In genomic region chr1:106254748-106255147, GRCh38 we compare ENCODE assay signal across 28 cellular contexts.
DNase-seq lines count a peak whose midpoint lies in the region; ATAC-seq and TF ChIP-seq lines count a peak whose summit lies in the region.
"Had no signal": no experiment of that assay in that cellular context is flagged by ENCODE, and none has a peak within 500 bp of the region (broad histone marks: within the 10 kb centered on the region; RNA-seq: fewer than 3 reads in every experiment).

No MANE protein-coding gene starts in this region.

- TF ChIP-seq POLR2A in breast epithelium (IDR thresholded peaks at IDR 0.05), result no peak

- no peak for ATAC-seq in GM21737 (IDR thresholded peaks at IDR 0.05; ENCODE audit: unreplicated experiment)
- no peak for ATAC-seq in stimulated activated effector memory CD8-positive, alpha-beta T cell treated with anti-CD3 and anti-CD28 coated beads, Interleukin-12 subunit alpha, Interleukin-12 subunit beta, amount 100 ng/mL, for 72 hours
- ATAC-seq in GM21576 (IDR thresholded peaks at IDR 0.05; ENCODE audit: unreplicated experiment), result no peak
- ATAC-seq: activated T-helper 17 cell treated with anti-CD3 and anti-CD28 coated beads, Interleukin-2, amount 50 U/mL, for 72 hours; left ventricle myocardium superior had no signal

- TF ChIP-seq CTCF in MCF 10A (IDR thresholded peaks at IDR 0.05; ENCODE audit: unreplicated experiment) (no peak), breast epithelium (IDR thresholded peaks at IDR 0.05) (no peak), RWPE1 (conservative IDR thresholded peaks at IDR 0.05; ENCODE audit: low read depth) (no peak), epithelial cell of esophagus (IDR thresholded peaks at IDR 0.05; ENCODE audit: insufficient read depth, low read depth, low read length, missing control alignments) (no peak)

- H3K36me3 Mint-ChIP-seq in MCF 10A (ENCODE audit: insufficient read depth, unreplicated experiment), result no peaks in the 10 kb centered on the region
- H3K36me3 Mint-ChIP-seq in stimulated activated effector memory CD8-positive, alpha-beta T cell treated with anti-CD3 and anti-CD28 coated beads, Interleukin-12 subunit alpha, Interleukin-12 subunit beta, amount 100 ng/mL, for 72 hours, result no peaks in the 10 kb centered on the region
- H3K36me3 Mint-ChIP-seq: CD4-positive, alpha-beta memory T cell had no signal

- H3K4me3 Mint-ChIP-seq in MCF 10A (ENCODE audit: unreplicated experiment), result no peak overlapping the region
- H3K4me3 Mint-ChIP-seq in stimulated activated effector memory CD8-positive, alpha-beta T cell treated with anti-CD3 and anti-CD28 coated beads, Interleukin-12 subunit alpha, Interleukin-12 subunit beta, amount 100 ng/mL, for 72 hours, result no peak overlapping the region
- H3K4me3 Mint-ChIP-seq: activated T-helper 17 cell treated with anti-CD3 and anti-CD28 coated beads, Interleukin-2, amount 50 U/mL, for 72 hours; CD4-positive, alpha-beta memory T cell; T-helper 2 cell treated with Interferon-gamma antibody and Interleukin-4, amounts not matched to agents 5 μg/mL and 100 μg/mL, for 36 hours had no signal

- H3K36me3 ChIP-seq in breast epithelium, result no peaks in the 10 kb centered on the region
- H3K36me3 ChIP-seq: MG63, neutrophil, right lobe of liver, tibial artery had no signal

- H3K27me3 Mint-ChIP-seq in MCF 10A (ENCODE audit: insufficient read depth, unreplicated experiment), result no peaks in the 10 kb centered on the region
- H3K27me3 Mint-ChIP-seq: activated T-helper 17 cell treated with anti-CD3 and anti-CD28 coated beads, Interleukin-2, amount 50 U/mL, for 72 hours; CD4-positive, alpha-beta memory T cell; progenitor cell of endocrine pancreas had no signal

- H3K9me3 Mint-ChIP-seq in MCF 10A (ENCODE audit: unreplicated experiment), result peaks cover 8% of the 10 kb centered on the region
- peaks cover 16% of the 10 kb centered on the region for H3K9me3 Mint-ChIP-seq in stimulated activated effector memory CD8-positive, alpha-beta T cell treated with anti-CD3 and anti-CD28 coated beads, Interleukin-12 subunit alpha, Interleukin-12 subunit beta, amount 100 ng/mL, for 72 hours

- H3K27ac ChIP-seq in breast epithelium, result no peak overlapping the region
- H3K27ac ChIP-seq in RWPE1, result no peak overlapping the region
- H3K27ac ChIP-seq: neutrophil, right lobe of liver, tibial artery had no signal

- POLR2A ChIA-PET in MCF 10A (lab: Yijun Ruan, JAX) (no interaction called here), RWPE1 (lab: Yijun Ruan, JAX; ENCODE audit: low non-redundant PET) (no interaction called here)

- CTCF ChIA-PET in MCF 10A (lab: Yijun Ruan, JAX), result interaction anchor here (0.6 kb wide), 1 partner anchor 367 kb away, joined by 3 read pairs; no protein-coding TSS in a partner anchor
- CTCF ChIA-PET in RWPE1 (lab: Yijun Ruan, JAX), result no interaction called here

- H3K4me1 Mint-ChIP-seq in MCF 10A (ENCODE audit: insufficient read depth, unreplicated experiment), result no peaks in the 10 kb centered on the region
- H3K4me1 Mint-ChIP-seq in stimulated activated effector memory CD8-positive, alpha-beta T cell treated with anti-CD3 and anti-CD28 coated beads, Interleukin-12 subunit alpha, Interleukin-12 subunit beta, amount 100 ng/mL, for 72 hours, result no peaks in the 10 kb centered on the region
- H3K4me1 Mint-ChIP-seq: activated T-helper 17 cell treated with anti-CD3 and anti-CD28 coated beads, Interleukin-2, amount 50 U/mL, for 72 hours; CD4-positive, alpha-beta memory T cell had no signal

- no peak overlapping the region for H3K4me3 ChIP-seq in breast epithelium
- no peak overlapping the region for H3K4me3 ChIP-seq in epithelial cell of esophagus (ENCODE audit: low read length)
- no peak overlapping the region for H3K4me3 ChIP-seq in skeletal muscle cell (ENCODE audit: low read depth, low read length)
- H3K4me3 ChIP-seq: MG63, right lobe of liver, tibial artery had no signal

- no peaks in the 10 kb centered on the region for H3K4me1 ChIP-seq in breast epithelium
- H3K4me1 ChIP-seq: right lobe of liver, tibial artery had no signal

- no TSS peak for BruUV-seq in MCF 10A (replicated peaks; lab: Mats Ljungman, UMichigan)

- no peaks in the 10 kb centered on the region for H3K27me3 ChIP-seq in breast epithelium
- H3K27me3 ChIP-seq: MG63, neutrophil, right lobe of liver, tibial artery had no signal

- no peak overlapping the region for H3K27ac Mint-ChIP-seq in MCF 10A (ENCODE audit: low read depth, unreplicated experiment)
- H3K27ac Mint-ChIP-seq in stimulated activated effector memory CD8-positive, alpha-beta T cell treated with anti-CD3 and anti-CD28 coated beads, Interleukin-12 subunit alpha, Interleukin-12 subunit beta, amount 100 ng/mL, for 72 hours, result no peak overlapping the region
- H3K27ac Mint-ChIP-seq: activated T-helper 17 cell treated with anti-CD3 and anti-CD28 coated beads, Interleukin-2, amount 50 U/mL, for 72 hours; CD4-positive, alpha-beta memory T cell; progenitor cell of endocrine pancreas; T-helper 2 cell treated with Interferon-gamma antibody and Interleukin-4, amounts not matched to agents 5 μg/mL and 100 μg/mL, for 36 hours had no signal

- H3K9me3 ChIP-seq in breast epithelium, result peaks cover 0 to 5% of the 10 kb centered on the region in 2 donors
- H3K9me3 ChIP-seq: MG63, neutrophil, right lobe of liver, tibial artery had no signal

- intact Hi-C loops in MCF 10A (cut with micrococcal nuclease) (loop anchor here (2.0 kb wide), 1 partner anchor 38 kb away; no protein-coding TSS in a partner anchor), breast epithelium (cut with DNase I; ENCODE audit: low total_unique reads) (no loop called here)

- peak; percentile 49 for DNase-seq in MCF 10A (ENCODE audit: unreplicated experiment)
- DNase-seq in breast epithelium (ENCODE audit: low spot score in 2 of 2), result no peak
- peak; percentile 20 for DNase-seq in RWPE1 (ENCODE audit: low spot score)
- DNase-seq in epithelial cell of esophagus (ENCODE audit: low read depth), result peak; percentile 74
- peak; percentile 45 for DNase-seq in skeletal muscle cell (ENCODE audit: low read depth)
- no peak for DNase-seq in stimulated activated effector memory CD8-positive, alpha-beta T cell treated with anti-CD3 and anti-CD28 coated beads, Interleukin-12 subunit alpha, Interleukin-12 subunit beta, amount 100 ng/mL, for 72 hours (ENCODE audit: low spot score in 2 of 2)
- DNase-seq: activated CD4-positive, alpha-beta T cell treated with anti-CD3 and anti-CD28 coated beads for 48 hours; activated naive CD4-positive, alpha-beta T cell treated with anti-CD3 and anti-CD28 coated beads, Interleukin-2, amount 50 U/mL, for 16 hours; AML-193; anterior cingulate cortex; CD4-positive, alpha-beta memory T cell; glutamatergic neuron; KBM-7; kidney; left ventricle myocardium superior; MG63; NCI-H1417 treated with DMSO at 0.1 percent for 48 hours; NCI-H2029 treated with DMSO at 0.1 percent for 48 hours; NCI-H526 treated with DMSO at 0.1 percent for 48 hours; right lobe of liver; stimulated activated CD4-positive, alpha-beta T cell treated with anti-CD3 and anti-CD28 coated beads, Interleukin-4, amount 100 ng/mL, for 24 hours; tibial artery had no signal

Comparison
In these comparisons a context has a peak if more than half of its experiments do, and no peak if none do; other contexts are left out.
1. DNase-seq: peak in MCF 10A (single experiment), RWPE1 (single experiment), epithelial cell of esophagus (single experiment) and skeletal muscle cell (single experiment); none in breast epithelium (0 of 2) and stimulated activated effector memory CD8-positive, alpha-beta T cell treated with anti-CD3 and anti-CD28 coated beads, Interleukin-12 subunit alpha, Interleukin-12 subunit beta, amount 100 ng/mL, for 72 hours (0 of 2).